ENCODE assay signal across 9 cellular contexts in the genomic region with DNA sequence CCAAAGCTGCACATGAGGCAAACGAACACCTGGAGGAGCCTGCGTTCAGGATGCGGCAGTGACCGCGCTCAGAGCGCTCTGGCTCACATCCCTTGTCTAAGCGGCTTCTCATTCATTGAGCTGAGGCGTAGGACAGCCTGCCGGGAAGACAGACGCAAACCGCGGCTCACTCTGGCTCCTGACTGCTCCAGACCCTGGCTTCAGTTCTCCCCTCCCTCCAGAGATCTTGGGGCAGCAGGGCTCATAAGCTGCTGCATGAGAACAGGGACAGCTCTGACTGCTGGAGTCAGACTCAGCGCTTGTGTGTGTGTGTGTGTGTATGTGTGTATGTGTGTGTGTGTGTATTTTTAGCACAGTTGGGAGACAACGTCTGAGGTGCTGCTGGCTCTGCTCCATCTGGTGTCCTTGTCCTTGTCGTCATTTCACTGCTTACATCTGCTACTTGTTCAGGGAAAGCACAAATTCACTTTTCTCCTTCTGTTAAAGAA. TPM values are rescaled to one million over a fixed set of nuclear protein-coding genes. Genes with fewer than 3 reads are reported as not detected.
A peak's percentile ranks its signal among the peaks of the same experiment; 100 is the strongest.
DNase-seq lines count a peak whose midpoint lies in the region; ATAC-seq, FAIRE-seq and TF ChIP-seq lines count a peak whose summit lies in the region.
"Had no signal": no experiment of that assay in that cellular context is flagged by ENCODE, and none has a peak within 500 bp of the region (broad histone marks: within the 10 kb centered on the region; RNA-seq: fewer than 3 reads in every experiment).

No MANE protein-coding gene starts in this region.

- no TSS peak for BruUV-seq in IMR-90 (replicated peaks; lab: Mats Ljungman, UMichigan)

- peak; percentile 23 for DNase-seq in D721Med (ENCODE audit: insufficient read length, low spot score)
- peak; percentile 47 for DNase-seq in IMR-90
- peak; percentile 66 for DNase-seq in dermis blood vessel endothelial cell
- DNase-seq in mucosa of gallbladder (ENCODE audit: low spot score) = peak; percentile 12
- DNase-seq in KG1 (lab: John Stamatoyannopoulos, UW) = no peak

- H4K8ac ChIP-seq in IMR-90 (ENCODE audit: low read depth in 2 of 2, low read length in 2 of 2) = peak overlapping the region in 1 of 2 experiments; percentile 50; a peak in 2 of 4 replicates

- no peak overlapping the region for H3K56ac ChIP-seq in IMR-90 (ENCODE audit: extremely low read depth, insufficient read depth, low read length)

- TF ChIP-seq CTCF in D721Med (IDR thresholded peaks at IDR 0.05; ENCODE audit: insufficient read depth, missing control alignments) = no peak
- TF ChIP-seq CTCF in IMR-90 (conservative IDR thresholded peaks at IDR 0.05; ENCODE audit: low read depth, low read length) = no peak

- H4K5ac ChIP-seq in IMR-90 (ENCODE audit: low read depth, low read length) = no peak overlapping the region

- H3K9me3 ChIP-seq in IMR-90 (ENCODE audit: control insufficient read depth, insufficient read depth, low read length) = no peaks in the 10 kb centered on the region

- H2BK5ac ChIP-seq in IMR-90 (ENCODE audit: low read depth, low read length, poor library complexity, severe bottlenecking) = no peak overlapping the region

- no peak for TF ChIP-seq RAD21 in IMR-90 (IDR thresholded peaks at IDR 0.05; ENCODE audit: low read length)

- no peaks in the 10 kb centered on the region for H3K36me3 ChIP-seq in IMR-90 (ENCODE audit: control insufficient read depth, insufficient read depth, low read length)

- H4K20me1 ChIP-seq in IMR-90 (ENCODE audit: insufficient read depth, low read length) = no peaks in the 10 kb centered on the region

- H2BK15ac ChIP-seq in IMR-90 (ENCODE audit: low read depth, low read length) = no peak overlapping the region; the same call in 2 of the 3 replicates

- peak overlapping the region; percentile 3 for H3K14ac ChIP-seq in IMR-90 (replicated peaks; ENCODE audit: low read depth, low read length)

- H3K18ac ChIP-seq in IMR-90 (ENCODE audit: low read depth, low read length) = no peak overlapping the region

- H4K91ac ChIP-seq in IMR-90 (ENCODE audit: insufficient read depth, low read depth, low read length) = 0 out of 2 replicates have a peak overlapping the region, but pooled peaks have one; percentile 13

- peak overlapping the region; percentile 5; the same call in 1 of the 2 replicates for H3K4ac ChIP-seq in IMR-90 (ENCODE audit: low read depth, low read length)

- H3K4me3 ChIP-seq in IMR-90 (ENCODE audit: insufficient read depth, low read depth, low read length) = no peak overlapping the region

- H3K4me1 ChIP-seq in IMR-90 (ENCODE audit: control insufficient read depth, insufficient read depth, low read length) = peaks cover 2% of the 10 kb centered on the region

- no peak overlapping the region for H3K9ac ChIP-seq in IMR-90 (ENCODE audit: low read depth, low read length)

- peak overlapping the region; percentile 10; the same call in 1 of the 2 replicates for H3K4me2 ChIP-seq in IMR-90 (ENCODE audit: low read depth, low read length)

- no peak for TF ChIP-seq POLR2A in IMR-90 (IDR thresholded peaks at IDR 0.05; ENCODE audit: low read depth, low read length)

- intact Hi-C loops in IMR-90 (cut with micrococcal nuclease) = no loop called here

- POLR2A ChIA-PET in IMR-90 (lab: Charles Lee; ENCODE audit: unreplicated experiment) = interaction anchor here (0.6 kb wide), 1 partner anchor 173 kb away, joined by 4 read pairs; no protein-coding TSS in a partner anchor

- H3K27me3 ChIP-seq in IMR-90 (ENCODE audit: control insufficient read depth, insufficient read depth, low read length) = no peaks in the 10 kb centered on the region

- 11% methylated on average over 11 of the region's 15 CpGs; no CpG with 5 or more reads in 1 of the 2 experiments for WGBS in IMR-90 (ENCODE audit: extremely low coverage in 2 of 2, insufficient read length in 1 of 2), 2 experiments

- in situ Hi-C loops in IMR-90 (cut with MboI; ENCODE audit: low sequenced_read_pairs) = no loop called here

- dilution Hi-C loops in IMR-90 (cut with HindIII; ENCODE audit: low sequenced_read_pairs, unreplicated experiment) = no loop called here

- ATAC-seq in IMR-90 (ENCODE audit: low read depth) = peak; percentile 44
- no peak for ATAC-seq in HG03045 (IDR thresholded peaks at IDR 0.05; ENCODE audit: unreplicated experiment)
- ATAC-seq in HG03354 (IDR thresholded peaks at IDR 0.05; ENCODE audit: poor library complexity, severe bottlenecking, unreplicated experiment) = no peak
- no peak for ATAC-seq in GM18498 (IDR thresholded peaks at IDR 0.05; ENCODE audit: unreplicated experiment)

- no peak overlapping the region for H2AK9ac ChIP-seq in IMR-90 (replicated peaks; ENCODE audit: low read depth, low read length, poor library complexity)

- H3K9me1 ChIP-seq in IMR-90 (ENCODE audit: insufficient read depth, low read length) = no peaks in the 10 kb centered on the region; the same call in 1 of the 2 replicates

- peak overlapping the region; percentile 42; the same call in 1 of the 2 replicates for H2BK120ac ChIP-seq in IMR-90 (ENCODE audit: low read depth, low read length)

- H2AK5ac ChIP-seq in IMR-90 (ENCODE audit: low read depth, low read length) = peak overlapping the region; percentile 70; the same call in 1 of the 2 replicates

- CTCF ChIA-PET in IMR-90 (lab: Yijun Ruan, JAX) = no interaction called here

- H3K79me1 ChIP-seq in IMR-90 (ENCODE audit: low read depth in 1 of 2, low read length in 2 of 2) = no peaks in the 10 kb centered on the region; a peak in 1 of 4 replicates

- H2AFZ ChIP-seq in IMR-90 (replicated peaks; ENCODE audit: low read length, poor library complexity) = peak overlapping the region; percentile 87

- H2BK20ac ChIP-seq in IMR-90 (ENCODE audit: low read depth, low read length) = 0 out of 2 replicates have a peak overlapping the region, but pooled peaks have one; percentile 6

- FAIRE-seq in D721Med (lab: Jason Lieb, UNC) = no peak

- H3K23ac ChIP-seq in IMR-90 (ENCODE audit: low read depth, low read length) = peak overlapping the region; percentile 82; the same call in 1 of the 2 replicates

- H3K27ac ChIP-seq in IMR-90 (ENCODE audit: insufficient read depth, low read length) = no peak overlapping the region
- H3K27ac ChIP-seq: HL-60 had no signal

TF ChIP-seq in IMR-90, 13 proteins besides CTCF, POLR2A, EP300 and RAD21:
- TF ChIP-seq NFE2L2 (IDR thresholded peaks at IDR 0.05; ENCODE audit: low read depth, low read length) (no peak), FOS (IDR thresholded peaks at IDR 0.05; ENCODE audit: low read depth, low read length) (no peak), MAZ (IDR thresholded peaks at IDR 0.05; ENCODE audit: borderline replicate concordance, low read depth, low read length) (no peak), CHD1 (IDR thresholded peaks at IDR 0.05; ENCODE audit: low read depth, low read length) (no peak), SMC3 (IDR thresholded peaks at IDR 0.05; ENCODE audit: low read depth, low read length) (no peak), CEBPB (IDR thresholded peaks at IDR 0.05; ENCODE audit: low read depth, low read length) (no peak), MAFK (IDR thresholded peaks at IDR 0.05; ENCODE audit: low read depth, low read length) (no peak), RCOR1 (IDR thresholded peaks at IDR 0.05; ENCODE audit: insufficient replicate concordance, low read length) (no peak), RFX5 (IDR thresholded peaks at IDR 0.05; ENCODE audit: low read depth, low read length) (no peak), BHLHE40 (IDR thresholded peaks at IDR 0.05; ENCODE audit: low read depth, low read length) (no peak), MXI1 (IDR thresholded peaks at IDR 0.05; ENCODE audit: borderline replicate concordance, low read depth, low read length) (no peak)
- TF ChIP-seq, protein P1, sequence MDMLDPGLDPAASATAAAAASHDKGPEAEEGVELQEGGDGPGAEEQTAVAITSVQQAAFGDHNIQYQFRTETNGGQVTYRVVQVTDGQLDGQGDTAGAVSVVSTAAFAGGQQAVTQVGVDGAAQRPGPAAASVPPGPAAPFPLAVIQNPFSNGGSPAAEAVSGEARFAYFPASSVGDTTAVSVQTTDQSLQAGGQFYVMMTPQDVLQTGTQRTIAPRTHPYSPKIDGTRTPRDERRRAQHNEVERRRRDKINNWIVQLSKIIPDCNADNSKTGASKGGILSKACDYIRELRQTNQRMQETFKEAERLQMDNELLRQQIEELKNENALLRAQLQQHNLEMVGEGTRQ (IDR thresholded peaks at IDR 0.05; ENCODE audit: low read depth, low read length) = no peak
- TF ChIP-seq, protein P2, sequence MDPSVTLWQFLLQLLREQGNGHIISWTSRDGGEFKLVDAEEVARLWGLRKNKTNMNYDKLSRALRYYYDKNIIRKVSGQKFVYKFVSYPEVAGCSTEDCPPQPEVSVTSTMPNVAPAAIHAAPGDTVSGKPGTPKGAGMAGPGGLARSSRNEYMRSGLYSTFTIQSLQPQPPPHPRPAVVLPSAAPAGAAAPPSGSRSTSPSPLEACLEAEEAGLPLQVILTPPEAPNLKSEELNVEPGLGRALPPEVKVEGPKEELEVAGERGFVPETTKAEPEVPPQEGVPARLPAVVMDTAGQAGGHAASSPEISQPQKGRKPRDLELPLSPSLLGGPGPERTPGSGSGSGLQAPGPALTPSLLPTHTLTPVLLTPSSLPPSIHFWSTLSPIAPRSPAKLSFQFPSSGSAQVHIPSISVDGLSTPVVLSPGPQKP (IDR thresholded peaks at IDR 0.05; ENCODE audit: borderline replicate concordance, low read depth, low read length) = no peak

RNA-seq across cellular contexts. Expression of a gene that starts 15.8 kb away (rescaled TPM):
- total RNA-seq in IMR-90 (2012; rRNA removed) (not detected in 2 replicates), dermis blood vessel endothelial cell (not detected in 2 replicates), mucosa of gallbladder (not detected)
- polyA plus RNA-seq in IMR-90 (2012; rRNA removed) = not detected in 2 replicates
- polyA plus RNA-seq in IMR-90 (2012; cell fraction: cytosol; rRNA removed) = not detected in 2 replicates
- polyA plus RNA-seq in IMR-90 (2012; cell fraction: nucleus; rRNA removed; ENCODE audit: low replicate concordance) = not detected in 2 replicates
